In genomic region chr14:60102389-60102788, GRCh38 we compare ENCODE assay signal across 16 cellular contexts. TPM values are rescaled to one million over a fixed set of nuclear protein-coding genes. Genes with fewer than 3 reads are reported as not detected.
DNase-seq lines count a peak whose midpoint lies in the region; ATAC-seq and TF ChIP-seq lines count a peak whose summit lies in the region.
"Had no signal": no experiment of that assay in that cellular context is flagged by ENCODE, and none has a peak within 500 bp of the region (broad histone marks: within the 10 kb centered on the region; RNA-seq: fewer than 3 reads in every experiment).

No MANE protein-coding gene starts in this region.

- no peak overlapping the region for H3K27ac Mint-ChIP-seq in activated T-cell treated with anti-CD3 and anti-CD28 coated beads, Interleukin-2, amount 50 U/mL, for 72 hours

- H3K4me3 Mint-ChIP-seq in activated T-cell treated with anti-CD3 and anti-CD28 coated beads, Interleukin-2, amount 50 U/mL, for 72 hours = no peak overlapping the region

- ATAC-seq in GM19452 (IDR thresholded peaks at IDR 0.05; ENCODE audit: unreplicated experiment) = no peak
- ATAC-seq in activated T-cell treated with anti-CD3 and anti-CD28 coated beads, Interleukin-2, amount 50 U/mL, for 72 hours (replicated peaks in 1 of 2) = no peak
- no peak for ATAC-seq in Right ventricle myocardium inferior

- no peak overlapping the region for H3K4me3 ChIP-seq in AG10803 (ENCODE audit: low read length)
- no peak overlapping the region for H3K4me3 ChIP-seq in astrocyte of the cerebellum (ENCODE audit: low read depth, low read length)

- intact Hi-C loops in Right ventricle myocardium inferior (cut with DNase I) = no loop called here

- H3K9me3 Mint-ChIP-seq in activated T-cell treated with anti-CD3 and anti-CD28 coated beads, Interleukin-2, amount 50 U/mL, for 72 hours = peaks cover 0 to 2% of the 10 kb centered on the region in 2 donors

- DNase-seq in AG10803 (ENCODE audit: low read depth) = peak; percentile 93
- DNase-seq in HS-5 (ENCODE audit: low read depth) = peak; percentile 74
- DNase-seq in astrocyte of the cerebellum (ENCODE audit: low read depth) = peak; percentile 91
- DNase-seq in iris pigment epithelial cell (ENCODE audit: low read depth) = peak; percentile 92
- no peak for DNase-seq in activated T-cell treated with anti-CD3 and anti-CD28 coated beads, Interleukin-2, amount 50 U/mL, for 72 hours
- DNase-seq in NCI-H510A (lab: John Stamatoyannopoulos, UW) = no peak
- no peak for DNase-seq in Right ventricle myocardium inferior (ENCODE audit: missing footprints)
- DNase-seq: activated CD4-positive, alpha-beta T cell treated with anti-CD3 and anti-CD28 coated beads for 1 hour; activated T-cell treated with anti-CD3 and anti-CD28 coated beads, Interleukin-2, amount 50 U/mL, for 1 hour; midbrain; NCI-H2081 treated with DMSO at 0.1 percent for 48 hours; stimulated activated CD4-positive, alpha-beta T cell treated with anti-CD3 and anti-CD28 coated beads, Interleukin-4, amount 100 ng/mL, for 24 hours; stimulated activated naive CD4-positive, alpha-beta T cell; SW 1271 had no signal

- H3K36me3 Mint-ChIP-seq in activated T-cell treated with anti-CD3 and anti-CD28 coated beads, Interleukin-2, amount 50 U/mL, for 72 hours (ENCODE audit: insufficient read depth in 2 of 2) = peaks cover 5 to 15% of the 10 kb centered on the region in 2 donors

- in situ Hi-C loops in astrocyte of the cerebellum (cut with HindIII; ENCODE audit: low sequenced_read_pairs) = no loop called here

- TF ChIP-seq CTCF in AG10803 (conservative IDR thresholded peaks at IDR 0.05; ENCODE audit: low read length) = no peak
- no peak for TF ChIP-seq CTCF in astrocyte of the cerebellum (IDR thresholded peaks at IDR 0.05; ENCODE audit: low read depth, low read length, missing control alignments)

- no peaks in the 10 kb centered on the region for H3K27me3 Mint-ChIP-seq in activated T-cell treated with anti-CD3 and anti-CD28 coated beads, Interleukin-2, amount 50 U/mL, for 72 hours (ENCODE audit: low read depth)
- H3K27me3 Mint-ChIP-seq: brain had no signal

- H3K4me1 Mint-ChIP-seq in activated T-cell treated with anti-CD3 and anti-CD28 coated beads, Interleukin-2, amount 50 U/mL, for 72 hours (ENCODE audit: low read depth) = peaks cover 11% of the 10 kb centered on the region

RNA-seq across cellular contexts. Expression of gene PCNX4, which starts 10.7 kb away (rescaled TPM):
- total RNA-seq in activated T-cell treated with anti-CD3 and anti-CD28 coated beads, Interleukin-2, amount 50 U/mL, for 72 hours = 10 to 100 TPM; 36.1 to 45.4 TPM
- total RNA-seq in Right ventricle myocardium inferior = 23.5 TPM

Comparison
In these comparisons a context has a peak if more than half of its experiments do, and no peak if none do; other contexts are left out.
1. DNase-seq: peak in AG10803 (single experiment), HS-5 (single experiment), astrocyte of the cerebellum (single experiment) and iris pigment epithelial cell (single experiment); none in activated T-cell treated with anti-CD3 and anti-CD28 coated beads, Interleukin-2, amount 50 U/mL, for 72 hours (0 of 2), NCI-H510A (single experiment) and Right ventricle myocardium inferior (single experiment).